Comparison of ENCODE assay signal across 14 cellular contexts in genomic region chrX:150856785-150857184, GRCh38. TPM values are rescaled to one million over a fixed set of nuclear protein-coding genes. Genes with fewer than 3 reads are reported as not detected.
A peak's percentile ranks its signal among the peaks of the same experiment; 100 is the strongest.
DNase-seq lines count a peak whose midpoint lies in the region; FAIRE-seq and TF ChIP-seq lines count a peak whose summit lies in the region.
"Had no signal": no experiment of that assay in that cellular context is flagged by ENCODE, and none has a peak within 500 bp of the region (broad histone marks: within the 10 kb centered on the region; RNA-seq: fewer than 3 reads in every experiment).

No MANE protein-coding gene starts in this region.

- H3K27ac ChIP-seq in astrocyte (ENCODE audit: low read depth, low read length): no peak overlapping the region
- H3K27ac ChIP-seq: BLaER1 treated with 17β-estradiol and CSF1 and Interleukin-3, amounts not matched to agents 10 nM and 100 nM had no signal

- H3K27me3 Mint-ChIP-seq in astrocyte (ENCODE audit: low read depth, unreplicated experiment): no peaks in the 10 kb centered on the region
- H3K27me3 Mint-ChIP-seq: CD4-positive, CD25-positive, alpha-beta regulatory T cell had no signal

- H3K27ac Mint-ChIP-seq in astrocyte (ENCODE audit: unreplicated experiment): peak overlapping the region; percentile 41
- H3K27ac Mint-ChIP-seq: CD4-positive, CD25-positive, alpha-beta regulatory T cell; HFFc6 had no signal

- no peaks in the 10 kb centered on the region for H3K36me3 ChIP-seq in astrocyte (ENCODE audit: insufficient read depth, low read length)
- H3K36me3 ChIP-seq: HAP-1 had no signal

- no peak overlapping the region for H2AFZ ChIP-seq in astrocyte (ENCODE audit: low read depth, low read length)

- H3K4me1 ChIP-seq in astrocyte (ENCODE audit: insufficient read depth, low read length): no peaks in the 10 kb centered on the region
- H3K4me1 ChIP-seq: HAP-1 had no signal

- no peak for TF ChIP-seq CTCF in astrocyte (IDR thresholded peaks at IDR 0.05; ENCODE audit: insufficient read depth, low read depth, low read length)

- DNase-seq in GM18507 (ENCODE audit: extremely low spot score, insufficient read length, low read depth) (no peak), astrocyte (ENCODE audit: low read depth) (no peak), SW 1271 (lab: John Stamatoyannopoulos, UW) (no peak), NAMALWA (ENCODE audit: low spot score) (no peak)
- DNase-seq: AML-193; CD4-positive, CD25-positive, alpha-beta regulatory T cell; HFFc6 had no signal

- peaks cover 6% of the 10 kb centered on the region for H3K9me3 Mint-ChIP-seq in astrocyte (ENCODE audit: unreplicated experiment)

- H3K9ac ChIP-seq in astrocyte (ENCODE audit: low read length): no peak overlapping the region
- H3K9ac ChIP-seq: BLaER1 treated with 17β-estradiol and CSF1 and Interleukin-3, amounts not matched to agents 10 nM and 100 nM had no signal

- no peak overlapping the region for H3K4me3 Mint-ChIP-seq in astrocyte (ENCODE audit: unreplicated experiment)
- H3K4me3 Mint-ChIP-seq: CD4-positive, CD25-positive, alpha-beta regulatory T cell; HFFc6 had no signal

- no peaks in the 10 kb centered on the region for H4K20me1 ChIP-seq in astrocyte (ENCODE audit: insufficient read depth, low read length)
- H4K20me1 ChIP-seq: BLaER1 treated with 17β-estradiol and CSF1 and Interleukin-3, amounts not matched to agents 10 nM and 100 nM had no signal

- no peak overlapping the region for H3K4me3 ChIP-seq in astrocyte (ENCODE audit: insufficient read depth, low read depth, low read length)
- H3K4me3 ChIP-seq: BLaER1 treated with 17β-estradiol and CSF1 and Interleukin-3, amounts not matched to agents 10 nM and 100 nM; HAP-1 had no signal

- FAIRE-seq in A204.1 (lab: Jason Lieb, UNC): peak; percentile 27
- peak; percentile 26 for FAIRE-seq in GM18507 (lab: Jason Lieb, UNC)
- FAIRE-seq in astrocyte (lab: Jason Lieb, UNC): peak; percentile 82
- peak; percentile 33 for FAIRE-seq in islet of Langerhans (lab: Jason Lieb, UNC)
- FAIRE-seq: GM12891, H1, HTR-8/SVneo had no signal

- peaks cover 8% of the 10 kb centered on the region for H3K36me3 Mint-ChIP-seq in astrocyte (ENCODE audit: low read depth, unreplicated experiment)

- H3K4me1 Mint-ChIP-seq in astrocyte (ENCODE audit: low read depth, unreplicated experiment): no peaks in the 10 kb centered on the region

- H3K4me2 ChIP-seq in astrocyte (ENCODE audit: low read length): no peak overlapping the region
- H3K4me2 ChIP-seq: BLaER1 treated with 17β-estradiol and CSF1 and Interleukin-3, amounts not matched to agents 10 nM and 100 nM had no signal

- H3K79me2 ChIP-seq in astrocyte (ENCODE audit: insufficient read depth, low read length): no peaks in the 10 kb centered on the region

- H3K27me3 ChIP-seq in astrocyte (ENCODE audit: insufficient read depth, low read length): no peaks in the 10 kb centered on the region

- no peaks in the 10 kb centered on the region for H3K9me3 ChIP-seq in astrocyte (ENCODE audit: insufficient read depth, low read depth, low read length)
- H3K9me3 ChIP-seq: HAP-1 had no signal

RNA-seq across cellular contexts. Expression of gene CD99L2, which starts 41.7 kb away (rescaled TPM):
- total RNA-seq in astrocyte: 38.4 and 41.2 TPM in 2 replicates
